ENCODE assay signal across 23 cellular contexts in the genomic region with DNA sequence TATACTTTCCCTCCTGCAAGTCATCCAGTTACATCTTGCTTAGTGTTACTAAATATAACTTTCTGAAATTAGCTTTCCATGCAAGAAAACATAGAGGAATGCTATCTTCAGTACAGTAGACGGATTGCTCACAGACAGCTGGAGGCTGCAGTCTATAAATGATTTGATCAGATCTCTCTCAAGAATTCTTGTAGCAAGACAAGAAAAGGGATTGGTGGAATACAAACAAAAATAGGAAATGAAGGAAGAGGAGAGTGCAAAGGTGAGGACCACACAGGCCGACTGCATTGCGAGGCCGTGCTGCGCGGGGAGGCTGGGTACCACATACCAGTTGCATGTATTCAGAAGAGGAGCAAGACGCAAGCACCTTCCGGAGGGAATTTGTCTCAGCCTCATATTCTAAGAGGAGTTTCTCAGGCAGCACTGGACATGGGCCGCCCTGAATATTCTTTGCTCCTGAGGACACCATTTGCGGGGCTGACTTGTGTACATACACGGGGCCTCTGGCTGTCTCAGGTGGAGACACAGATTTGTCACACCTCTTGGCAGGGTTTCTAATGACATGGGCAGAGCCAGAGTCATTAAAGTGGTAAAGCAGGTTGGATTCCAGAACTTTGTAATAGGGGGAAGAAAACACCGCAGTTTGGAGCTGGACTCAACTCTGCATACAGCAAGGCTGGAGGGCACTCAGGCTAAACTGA. TPM values are rescaled to one million over a fixed set of nuclear protein-coding genes. Genes with fewer than 3 reads are reported as not detected.
DNase-seq lines count a peak whose midpoint lies in the region; ATAC-seq and TF ChIP-seq lines count a peak whose summit lies in the region.
"Had no signal": no experiment of that assay in that cellular context is flagged by ENCODE, and none has a peak within 500 bp of the region (broad histone marks: within the 10 kb centered on the region; RNA-seq: fewer than 3 reads in every experiment).

No MANE protein-coding gene starts in this region.

- H3K27me3 Mint-ChIP-seq in endothelial cell (ENCODE audit: unreplicated experiment) = peaks cover 11% of the 10 kb centered on the region
- no peaks in the 10 kb centered on the region for H3K27me3 Mint-ChIP-seq in type B pancreatic cell
- H3K27me3 Mint-ChIP-seq: CD4-positive, CD25-positive, alpha-beta regulatory T cell had no signal

- H3K27me3 ChIP-seq in heart left ventricle (no peaks in the 10 kb centered on the region), mucosa of rectum (ENCODE audit: control insufficient read depth in 2 of 2, insufficient read depth in 2 of 2, low read length in 2 of 2) (no peaks in the 10 kb centered on the region)

- TF ChIP-seq CTCF in heart left ventricle (IDR thresholded peaks at IDR 0.05) (no peak), endothelial cell (IDR thresholded peaks at IDR 0.05; ENCODE audit: unreplicated experiment) (no peak), type B pancreatic cell (conservative IDR thresholded peaks at IDR 0.05) (no peak)

- no peak overlapping the region for H3K27ac ChIP-seq in heart left ventricle
- H3K27ac ChIP-seq in mucosa of rectum (ENCODE audit: low read depth in 2 of 2, low read length in 2 of 2) = peak overlapping the region; percentile 62
- H3K27ac ChIP-seq: gastroesophageal sphincter had no signal

- H3K9me3 ChIP-seq in heart left ventricle = no peaks in the 10 kb centered on the region
- H3K9me3 ChIP-seq in mucosa of rectum (ENCODE audit: control insufficient read depth in 2 of 2, low read length in 2 of 2) = no peaks in the 10 kb centered on the region
- H3K9me3 ChIP-seq: gastroesophageal sphincter had no signal

- DNase-seq in heart left ventricle (no peak), Right ventricle myocardium inferior (ENCODE audit: missing footprints) (no peak), endothelial cell (ENCODE audit: low spot score) (no peak), type B pancreatic cell (ENCODE audit: extremely low spot score, unreplicated experiment) (no peak), posterior vena cava (ENCODE audit: low spot score) (no peak), pons (ENCODE audit: low spot score) (no peak)
- DNase-seq: activated B cell treated with CpG ODN at 0.5 μM for 24 hours; CD4-positive, CD25-positive, alpha-beta regulatory T cell; DND-41; Karpas-422; NCI-H1417 treated with DMSO at 0.1 percent for 48 hours; NCI-H2227 treated with DMSO at 0.1 percent for 48 hours; SHP77 treated with DMSO at 0.1 percent for 48 hours; T-helper 17 cell had no signal

- peak overlapping the region; percentile 36 to 42 for H3K9ac ChIP-seq in mucosa of rectum (ENCODE audit: low read depth in 1 of 2, low read length in 2 of 2)

- H3K4me3 ChIP-seq in heart left ventricle (no peak overlapping the region), mucosa of rectum (ENCODE audit: low read length in 2 of 2) (peak overlapping the region; percentile 35 to 44)
- H3K4me3 ChIP-seq: gastroesophageal sphincter had no signal

- intact Hi-C loops in heart left ventricle (cut with DNase I) (no loop called here), Right ventricle myocardium inferior (cut with DNase I) (no loop called here), posterior vena cava (cut with DNase I) (no loop called here)

- no peaks in the 10 kb centered on the region for H3K9me3 Mint-ChIP-seq in endothelial cell (ENCODE audit: unreplicated experiment)
- H3K9me3 Mint-ChIP-seq in type B pancreatic cell = no peaks in the 10 kb centered on the region
- H3K9me3 Mint-ChIP-seq: activated B cell treated with CpG ODN at 0.5 μM for 24 hours; activated T-helper 1 cell treated with anti-CD3 and anti-CD28 coated beads, Interleukin-12 subunit alpha, Interleukin-12 subunit beta, Interleukin-2, Interleukin-4 antibody, amounts not matched to agents 30 ng/mL and 10 ng/mL and 1 ng/mL, durations not matched to agents 14 hours and 24 hours and 36 hours; natural killer cell treated with Interleukin-12 subunit alpha and Interleukin-12 subunit beta and Interleukin-15 and Interleukin-18, amount 100 ng/mL, for 72 hours had no signal

- WGBS in heart left ventricle, 4 donors = 56 to 73% (median 64%) methylated on average over 12 of the region's 12 CpGs

- H3K27ac Mint-ChIP-seq in endothelial cell (ENCODE audit: unreplicated experiment) (peak overlapping the region; percentile 58), type B pancreatic cell (no peak overlapping the region)
- H3K27ac Mint-ChIP-seq: activated B cell treated with CpG ODN at 0.5 μM for 24 hours; activated T-helper 1 cell treated with anti-CD3 and anti-CD28 coated beads, Interleukin-12 subunit alpha, Interleukin-12 subunit beta, Interleukin-2, Interleukin-4 antibody, amounts not matched to agents 30 ng/mL and 10 ng/mL and 1 ng/mL, durations not matched to agents 14 hours and 24 hours and 36 hours; CD4-positive, CD25-positive, alpha-beta regulatory T cell; natural killer cell treated with Interleukin-12 subunit alpha and Interleukin-12 subunit beta and Interleukin-15 and Interleukin-18, amount 100 ng/mL, for 72 hours; T-helper 17 cell had no signal

- H3K36me3 ChIP-seq in heart left ventricle (peaks cover 0 to 24% (median 18%) of the 10 kb centered on the region in 9 donors), mucosa of rectum (ENCODE audit: control insufficient read depth in 2 of 2, insufficient read depth in 2 of 2, low read length in 2 of 2) (peaks cover 12 to 13% of the 10 kb centered on the region in 2 donors)

- H3K36me3 Mint-ChIP-seq in endothelial cell (ENCODE audit: low read depth, unreplicated experiment) = peaks cover 12% of the 10 kb centered on the region
- peaks cover 8% of the 10 kb centered on the region for H3K36me3 Mint-ChIP-seq in type B pancreatic cell
- H3K36me3 Mint-ChIP-seq: CD4-positive, CD25-positive, alpha-beta regulatory T cell had no signal

- TF ChIP-seq POLR2A in heart left ventricle (IDR thresholded peaks at IDR 0.05) = no peak

- peaks cover 0 to 21% (median 5%) of the 10 kb centered on the region in 12 donors for H3K4me1 ChIP-seq in heart left ventricle
- peaks cover 8 to 9% of the 10 kb centered on the region in 2 donors for H3K4me1 ChIP-seq in mucosa of rectum (ENCODE audit: control insufficient read depth in 2 of 2, insufficient read depth in 2 of 2, low read length in 2 of 2)

- ATAC-seq in heart left ventricle (peak in 3 of 4 donors; percentile 6 to 38 (median 25)), Right ventricle myocardium inferior (no peak), GM21423 (IDR thresholded peaks at IDR 0.05; ENCODE audit: unreplicated experiment) (no peak)
- ATAC-seq: gastroesophageal sphincter; HCT116; natural killer cell treated with Interleukin-12 subunit alpha and Interleukin-12 subunit beta and Interleukin-15 and Interleukin-18, amount 100 ng/mL, for 72 hours; T-helper 17 cell had no signal

- H3K4me1 Mint-ChIP-seq in endothelial cell (ENCODE audit: unreplicated experiment) (peaks cover 16% of the 10 kb centered on the region), type B pancreatic cell (ENCODE audit: unreplicated experiment) (peaks cover 38% of the 10 kb centered on the region)
- H3K4me1 Mint-ChIP-seq: activated B cell treated with CpG ODN at 0.5 μM for 24 hours; CD4-positive, CD25-positive, alpha-beta regulatory T cell had no signal

- H3K4me3 Mint-ChIP-seq in endothelial cell (ENCODE audit: unreplicated experiment) = no peak overlapping the region
- H3K4me3 Mint-ChIP-seq in type B pancreatic cell = peak overlapping the region; percentile 4
- H3K4me3 Mint-ChIP-seq: activated B cell treated with CpG ODN at 0.5 μM for 24 hours; activated T-helper 1 cell treated with anti-CD3 and anti-CD28 coated beads, Interleukin-12 subunit alpha, Interleukin-12 subunit beta, Interleukin-2, Interleukin-4 antibody, amounts not matched to agents 30 ng/mL and 10 ng/mL and 1 ng/mL, durations not matched to agents 14 hours and 24 hours and 36 hours; natural killer cell treated with Interleukin-12 subunit alpha and Interleukin-12 subunit beta and Interleukin-15 and Interleukin-18, amount 100 ng/mL, for 72 hours; T-helper 17 cell had no signal

RNA-seq across cellular contexts. Expression of gene KIF25, which starts 22.7 kb away (rescaled TPM):
- total RNA-seq in heart left ventricle (under 1 TPM in 4 of 9 donors, not detected in 5; 0.11 to 0.29 (median 0.21) TPM), Right ventricle myocardium inferior (not detected), endothelial cell (ENCODE audit: unreplicated experiment) (not detected), type B pancreatic cell (ENCODE audit: low replicate concordance) (not detected in 2 replicates), posterior vena cava (not detected)
- polyA plus RNA-seq in heart left ventricle = under 1 TPM; 0.12 to 0.15 TPM
- total RNA-seq: activated B cell treated with CpG ODN at 0.5 μM for 24 hours; activated CD8-positive, alpha-beta memory T cell treated with anti-CD3 and anti-CD28 coated beads for 36 hours; activated T-helper 1 cell treated with anti-CD3 and anti-CD28 coated beads, Interleukin-12 subunit alpha, Interleukin-12 subunit beta, Interleukin-2, Interleukin-4 antibody, amounts not matched to agents 30 ng/mL and 10 ng/mL and 1 ng/mL, durations not matched to agents 14 hours and 24 hours and 36 hours; CD4-positive, CD25-positive, alpha-beta regulatory T cell; lung microvascular endothelial cell; natural killer cell treated with Interleukin-12 subunit alpha and Interleukin-12 subunit beta and Interleukin-15 and Interleukin-18, amount 100 ng/mL, for 72 hours; T-helper 17 cell had no signal
- polyA plus RNA-seq: AG04450; CD4-positive, CD25-positive, alpha-beta regulatory T cell had no signal

Comparison
In these comparisons a context has a peak if more than half of its experiments do, and no peak if none do; other contexts are left out.
1. ATAC-seq: peak in heart left ventricle (3 of 4); none in Right ventricle myocardium inferior (single experiment) and GM21423 (single experiment).
2. H3K27ac ChIP-seq: peak in mucosa of rectum (2 of 2); none in heart left ventricle (0 of 12).
3. H3K4me3 ChIP-seq: peak in mucosa of rectum (2 of 2); none in heart left ventricle (0 of 12).